19 cellular contexts compared by ENCODE assay signal in genomic region chr6:71395731-71396409, GRCh38.
DNase-seq lines count a peak whose midpoint lies in the region; ATAC-seq, FAIRE-seq and TF ChIP-seq lines count a peak whose summit lies in the region.
"Had no signal": no experiment of that assay in that cellular context is flagged by ENCODE, and none has a peak within 500 bp of the region (broad histone marks: within the 10 kb centered on the region; RNA-seq: fewer than 3 reads in every experiment).

No MANE protein-coding gene starts in this region.

- ATAC-seq in stimulated activated effector memory CD8-positive, alpha-beta T cell treated with anti-CD3 and anti-CD28 coated beads, Interleukin-12 subunit alpha, Interleukin-12 subunit beta, amount 100 ng/mL, for 72 hours: peak; percentile 17
- ATAC-seq in naive thymus-derived CD8-positive, alpha-beta T cell: no peak
- ATAC-seq in GM21447 (IDR thresholded peaks at IDR 0.05; ENCODE audit: unreplicated experiment): no peak
- ATAC-seq: effector memory CD8-positive, alpha-beta T cell; mucosa of descending colon had no signal

- H3K27me3 Mint-ChIP-seq in naive thymus-derived CD8-positive, alpha-beta T cell: peaks cover 2 to 32% (median 8%) of the 10 kb centered on the region in 5 donors
- H3K27me3 Mint-ChIP-seq: progenitor cell of endocrine pancreas had no signal

- peaks cover 9% of the 10 kb centered on the region for H3K4me1 Mint-ChIP-seq in stimulated activated effector memory CD8-positive, alpha-beta T cell treated with anti-CD3 and anti-CD28 coated beads, Interleukin-12 subunit alpha, Interleukin-12 subunit beta, amount 100 ng/mL, for 72 hours
- no peaks in the 10 kb centered on the region for H3K4me1 Mint-ChIP-seq in naive thymus-derived CD8-positive, alpha-beta T cell
- H3K4me1 Mint-ChIP-seq: CD4-positive, CD25-positive, alpha-beta regulatory T cell had no signal

- H3K79me2 ChIP-seq in OCI-LY3 (ENCODE audit: low read length): no peaks in the 10 kb centered on the region

- no peak overlapping the region for H3K9ac ChIP-seq in OCI-LY3 (ENCODE audit: low read length)

- peaks cover 2% of the 10 kb centered on the region for H3K9me3 Mint-ChIP-seq in stimulated activated effector memory CD8-positive, alpha-beta T cell treated with anti-CD3 and anti-CD28 coated beads, Interleukin-12 subunit alpha, Interleukin-12 subunit beta, amount 100 ng/mL, for 72 hours
- no peaks in the 10 kb centered on the region for H3K9me3 Mint-ChIP-seq in naive thymus-derived CD8-positive, alpha-beta T cell
- H3K9me3 Mint-ChIP-seq: effector memory CD8-positive, alpha-beta T cell had no signal

- 0 out of 2 replicates have a peak, but pooled peaks cover 3% of the 10 kb centered on the region for H3K27me3 ChIP-seq in OCI-LY3 (ENCODE audit: low read depth, low read length)
- H3K27me3 ChIP-seq: brain microvascular endothelial cell, tibial nerve had no signal

- H3K9me3 ChIP-seq in OCI-LY3 (ENCODE audit: insufficient read depth, low read length): no peaks in the 10 kb centered on the region
- H3K9me3 ChIP-seq: mucosa of descending colon, tibial nerve had no signal

- H3K36me3 Mint-ChIP-seq in stimulated activated effector memory CD8-positive, alpha-beta T cell treated with anti-CD3 and anti-CD28 coated beads, Interleukin-12 subunit alpha, Interleukin-12 subunit beta, amount 100 ng/mL, for 72 hours: no peaks in the 10 kb centered on the region
- no peaks in the 10 kb centered on the region for H3K36me3 Mint-ChIP-seq in naive thymus-derived CD8-positive, alpha-beta T cell
- H3K36me3 Mint-ChIP-seq: activated CD8-positive, alpha-beta memory T cell treated with anti-CD3 and anti-CD28 coated beads, Interleukin-2, amount 10 ng/mL, durations not matched to agents 7 days and 5 days; CD4-positive, CD25-positive, alpha-beta regulatory T cell had no signal

- peak overlapping the region; percentile 53 for H3K4me2 ChIP-seq in OCI-LY3 (ENCODE audit: low read length)

- H3K36me3 ChIP-seq in OCI-LY3 (replicated peaks; ENCODE audit: low read depth, low read length): no peaks in the 10 kb centered on the region
- H3K36me3 ChIP-seq: tibial nerve had no signal

- H4K20me1 ChIP-seq in OCI-LY3 (ENCODE audit: insufficient read depth, low read length): no peaks in the 10 kb centered on the region

- peak; percentile 91 for FAIRE-seq in H54 (lab: Jason Lieb, UNC)

- H3K4me3 Mint-ChIP-seq in stimulated activated effector memory CD8-positive, alpha-beta T cell treated with anti-CD3 and anti-CD28 coated beads, Interleukin-12 subunit alpha, Interleukin-12 subunit beta, amount 100 ng/mL, for 72 hours: no peak overlapping the region
- no peak overlapping the region for H3K4me3 Mint-ChIP-seq in naive thymus-derived CD8-positive, alpha-beta T cell
- H3K4me3 Mint-ChIP-seq: activated CD8-positive, alpha-beta memory T cell treated with anti-CD3 and anti-CD28 coated beads, Interleukin-2, amount 10 ng/mL, durations not matched to agents 7 days and 5 days; CD4-positive, CD25-positive, alpha-beta regulatory T cell; effector memory CD8-positive, alpha-beta T cell had no signal

- peak overlapping the region; percentile 12; the same call in 1 of the 2 replicates for H3K4me3 ChIP-seq in OCI-LY3 (ENCODE audit: low read length)
- H3K4me3 ChIP-seq: mucosa of descending colon, tibial nerve had no signal

- TF ChIP-seq CTCF in OCI-LY3 (IDR thresholded peaks at IDR 0.05; ENCODE audit: low read depth, low read length): no peak

- DNase-seq in H54 (ENCODE audit: insufficient read length, low spot score) (no peak), kidney glomerular epithelial cell (lab: John Stamatoyannopoulos, UW) (peak; percentile 30), NCI-H2171 (lab: John Stamatoyannopoulos, UW) (no peak)
- no peak for DNase-seq in stimulated activated effector memory CD8-positive, alpha-beta T cell treated with anti-CD3 and anti-CD28 coated beads, Interleukin-12 subunit alpha, Interleukin-12 subunit beta, amount 100 ng/mL, for 72 hours (ENCODE audit: low spot score in 2 of 2)
- no peak for DNase-seq in activated CD4-positive, alpha-beta T cell treated with anti-CD3 and anti-CD28 coated beads, Interleukin-2, amount 50 U/mL, for 4 hours
- DNase-seq in naive thymus-derived CD8-positive, alpha-beta T cell: no peak
- DNase-seq: activated CD8-positive, alpha-beta memory T cell treated with anti-CD3 and anti-CD28 coated beads, Interleukin-2, amount 10 ng/mL, durations not matched to agents 7 days and 5 days; activated naive CD4-positive, alpha-beta T cell; brain microvascular endothelial cell; CD4-positive, CD25-positive, alpha-beta regulatory T cell; effector memory CD8-positive, alpha-beta T cell; foreskin fibroblast; mucosa of descending colon; NCI-H1092 treated with DMSO at 0.1 percent for 48 hours; NCI-H446 treated with DMSO at 0.1 percent for 48 hours had no signal

- POLR2A ChIA-PET in naive thymus-derived CD8-positive, alpha-beta T cell (lab: Charles Lee): no interaction called here

- no peak overlapping the region for H2AFZ ChIP-seq in OCI-LY3 (ENCODE audit: low read depth, low read length)

- H3K27ac Mint-ChIP-seq in stimulated activated effector memory CD8-positive, alpha-beta T cell treated with anti-CD3 and anti-CD28 coated beads, Interleukin-12 subunit alpha, Interleukin-12 subunit beta, amount 100 ng/mL, for 72 hours: no peak overlapping the region
- H3K27ac Mint-ChIP-seq in naive thymus-derived CD8-positive, alpha-beta T cell: no peak overlapping the region
- H3K27ac Mint-ChIP-seq: activated CD8-positive, alpha-beta memory T cell treated with anti-CD3 and anti-CD28 coated beads, Interleukin-2, amount 10 ng/mL, durations not matched to agents 7 days and 5 days; effector memory CD8-positive, alpha-beta T cell; progenitor cell of endocrine pancreas had no signal

- H3K4me1 ChIP-seq in OCI-LY3 (ENCODE audit: low read length): peaks cover 14% of the 10 kb centered on the region

- TF ChIP-seq POLR2A in H54 (IDR thresholded peaks at IDR 0.05; ENCODE audit: low read depth, low read length): no peak

- no peak overlapping the region for H3K27ac ChIP-seq in OCI-LY3 (ENCODE audit: low read length)
